1 cellular context compared by ENCODE assay signal in genomic region chr2:84749442-84749841, GRCh38.
TF ChIP-seq lines count a peak whose summit lies in the region.

No MANE protein-coding gene starts in this region.

TF ChIP-seq in HepG2, 621 proteins besides CTCF, POLR2A, EP300 and RAD21 (continued from another document):
- TF ChIP-seq NFE2L2 (IDR thresholded peaks at IDR 0.05; ENCODE audit: low read length), result 0 out of 2 replicates have a peak, but pooled peaks have one; percentile 45
- TF ChIP-seq, protein P1, sequence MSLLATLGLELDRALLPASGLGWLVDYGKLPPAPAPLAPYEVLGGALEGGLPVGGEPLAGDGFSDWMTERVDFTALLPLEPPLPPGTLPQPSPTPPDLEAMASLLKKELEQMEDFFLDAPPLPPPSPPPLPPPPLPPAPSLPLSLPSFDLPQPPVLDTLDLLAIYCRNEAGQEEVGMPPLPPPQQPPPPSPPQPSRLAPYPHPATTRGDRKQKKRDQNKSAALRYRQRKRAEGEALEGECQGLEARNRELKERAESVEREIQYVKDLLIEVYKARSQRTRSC (CRISPR knock-in tag; IDR thresholded peaks at IDR 0.05; ENCODE audit: low read depth), result no peak
